ENCODE assay signal across 9 cellular contexts in the genomic region with DNA sequence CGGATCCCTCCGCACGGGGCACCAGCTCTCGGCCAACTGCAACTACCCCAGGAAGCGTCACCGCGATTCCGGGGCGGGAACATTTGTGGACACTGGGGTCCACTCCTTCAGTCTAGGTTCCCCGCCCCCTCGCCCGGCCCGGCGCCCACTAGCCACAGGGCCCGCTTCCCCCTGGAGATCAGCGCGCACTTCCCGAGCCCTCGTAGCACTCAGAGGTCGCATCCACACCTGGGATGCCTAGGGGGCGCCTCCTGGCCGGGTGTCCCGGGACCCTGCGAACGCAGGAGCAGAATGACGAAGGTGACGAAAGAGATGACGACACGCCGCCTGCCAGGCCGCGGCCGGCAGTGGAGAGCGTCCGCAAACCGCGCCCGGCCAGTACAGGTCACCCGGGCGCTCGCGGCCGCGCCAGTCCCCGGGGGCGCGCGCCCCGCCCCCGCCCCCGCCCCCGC. TPM values are rescaled to one million over a fixed set of nuclear protein-coding genes. Genes with fewer than 3 reads are reported as not detected.
DNase-seq lines count a peak whose midpoint lies in the region; ATAC-seq, FAIRE-seq and TF ChIP-seq lines count a peak whose summit lies in the region.
"Had no signal": no experiment of that assay in that cellular context is flagged by ENCODE, and none has a peak within 500 bp of the region (broad histone marks: within the 10 kb centered on the region; RNA-seq: fewer than 3 reads in every experiment).

No MANE protein-coding gene starts in this region.

- peaks cover 11 to 19% of the 10 kb centered on the region in 2 donors for H3K4me1 ChIP-seq in kidney (ENCODE audit: control insufficient read depth in 1 of 2, insufficient read depth in 1 of 2, low read depth in 1 of 2, low read length in 2 of 2)

- no peak for FAIRE-seq in kidney (lab: Jason Lieb, UNC)
- FAIRE-seq: G401.6 had no signal

- intact Hi-C loops in kidney (cut with DNase I), result no loop called here

- TF ChIP-seq CTCF in kidney (IDR thresholded peaks at IDR 0.05; ENCODE audit: borderline replicate concordance, extremely low read depth, insufficient read depth), result peak; percentile 4

- ATAC-seq in HG02678 (IDR thresholded peaks at IDR 0.05; ENCODE audit: unreplicated experiment), result peak; percentile 67

- H3K9me3 ChIP-seq in kidney (ENCODE audit: control insufficient read depth in 1 of 2, low read length in 2 of 2), result no peaks in the 10 kb centered on the region

- DNase-seq in NCI-H2029 (lab: John Stamatoyannopoulos, UW), result peak; percentile 40
- no peak for DNase-seq in NCI-H2029 treated with DMSO at 0.1 percent for 48 hours (lab: John Stamatoyannopoulos, UW)
- DNase-seq in NCI-H128 (lab: John Stamatoyannopoulos, UW; ENCODE audit: unreplicated experiment), result peak; percentile 10
- DNase-seq in activated CD4-positive, CD25-positive, alpha-beta regulatory T cell treated with anti-CD3 and anti-CD28 coated beads, Interleukin-2, amount 50 U/mL, for 16 hours (ENCODE audit: low read depth, low spot score), result peak; percentile 40
- DNase-seq in central memory CD4-positive, alpha-beta T cell, result peak; percentile 75
- peak; percentile 94 for DNase-seq in kidney
- peak; percentile 48 to 53 for DNase-seq in stimulated activated CD4-positive, alpha-beta T cell treated with anti-CD3 and anti-CD28 coated beads, Interleukin-15, amount 100 ng/mL, for 1 hour (ENCODE audit: low read depth in 1 of 2, low spot score in 1 of 2)

- peak overlapping the region; percentile 90 to 96 for H3K27ac ChIP-seq in kidney (ENCODE audit: low read depth in 2 of 2, low read length in 2 of 2)

- H3K4me3 ChIP-seq in kidney (ENCODE audit: low read length in 2 of 2), result peak overlapping the region; percentile 83 to 96

- H3K36me3 ChIP-seq in kidney (ENCODE audit: control insufficient read depth in 1 of 2, insufficient read depth in 2 of 2, low read length in 2 of 2), result no peaks in the 10 kb centered on the region

- peak overlapping the region; percentile 81 to 90 for H3K9ac ChIP-seq in kidney (ENCODE audit: low read length in 2 of 2)

RNA-seq across cellular contexts. Expression of a gene that starts 0.3 kb away (rescaled TPM):
- total RNA-seq in kidney, result 57.3 TPM
- polyA plus RNA-seq in kidney (ENCODE audit: insufficient read depth, low read depth, low replicate concordance), result 146 TPM
